9 cellular contexts compared by ENCODE assay signal in the genomic region with DNA sequence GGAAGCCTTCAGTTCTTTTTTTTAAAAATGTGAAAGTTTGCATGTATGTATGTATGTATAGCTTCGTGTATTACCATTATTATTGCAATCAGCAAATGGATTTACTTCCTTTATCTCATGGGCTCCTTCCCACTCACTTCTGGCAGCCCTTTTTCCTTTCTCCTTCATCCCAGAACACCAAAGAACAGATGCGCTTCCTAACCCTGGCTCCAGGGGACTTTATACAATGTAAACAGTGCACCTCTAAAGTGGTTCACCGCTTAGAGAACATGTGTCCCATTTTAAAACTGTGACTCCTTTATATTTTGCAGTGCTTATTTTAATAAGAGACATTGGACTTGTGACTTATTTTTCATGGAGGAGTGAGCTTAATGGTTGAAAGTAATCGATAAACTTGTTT. TPM values are rescaled to one million over a fixed set of nuclear protein-coding genes. Genes with fewer than 3 reads are reported as not detected.
"Had no signal": no experiment of that assay in that cellular context is flagged by ENCODE, and none has a peak within 500 bp of the region (broad histone marks: within the 10 kb centered on the region; RNA-seq: fewer than 3 reads in every experiment).

No MANE protein-coding gene starts in this region.

RNA-seq across cellular contexts. Expression of a gene that starts 13.2 kb away (rescaled TPM):
- total RNA-seq: OCI-LY7, PC-9 had no signal
- polyA plus RNA-seq: SK-N-SH had no signal

RNA-seq across cellular contexts. Expression of a gene that starts 40.6 kb away (rescaled TPM):
- total RNA-seq: PC-3, PC-9, Right ventricle myocardium inferior, Right ventricle myocardium superior, RPMI7951, SJSA1, SK-MEL-5 had no signal
